ENCODE assay signal across 8 cellular contexts in the genomic region with DNA sequence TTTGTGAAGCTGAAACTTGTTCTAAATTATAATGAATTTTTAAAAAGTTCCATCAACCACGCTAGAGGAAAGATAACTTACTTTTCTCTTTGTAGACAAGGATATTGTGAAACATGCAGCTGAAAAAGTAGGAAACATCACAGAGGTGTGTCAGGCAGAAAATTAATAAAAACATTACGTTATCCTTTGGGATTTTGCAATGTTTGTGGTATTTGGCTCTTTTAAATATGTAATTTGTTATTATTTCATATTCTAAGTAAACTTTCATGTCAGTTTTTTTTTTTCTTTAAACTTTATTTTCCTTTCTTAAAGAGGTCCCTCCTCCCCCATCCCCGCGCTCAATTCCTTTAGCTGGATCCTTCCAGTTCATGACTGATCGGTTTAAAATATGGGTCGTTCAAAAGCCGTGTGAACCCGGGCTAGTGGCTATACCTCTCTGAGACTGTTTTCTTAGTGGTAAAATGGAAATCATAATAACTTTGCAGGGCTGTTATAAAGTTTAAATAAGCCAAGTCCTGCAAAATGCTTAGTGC. TPM values are rescaled to one million over a fixed set of nuclear protein-coding genes. Genes with fewer than 3 reads are reported as not detected.
A peak's percentile ranks its signal among the peaks of the same experiment; 100 is the strongest.
DNase-seq lines count a peak whose midpoint lies in the region; ATAC-seq and TF ChIP-seq lines count a peak whose summit lies in the region.

No MANE protein-coding gene starts in this region.

- peak overlapping the region; percentile 55; the same call in 1 of the 2 replicates for H3K4me3 ChIP-seq in iPS-18c (ENCODE audit: insufficient read depth, low read depth, low read length)
- H3K4me3 ChIP-seq in tibial artery = peak overlapping the region; percentile 74 to 85

- H3K4me3 Mint-ChIP-seq in T-cell = peak overlapping the region in 1 of 3 donors; percentile 35

- H3K27ac Mint-ChIP-seq in T-cell = no peak overlapping the region

- H3K4me1 Mint-ChIP-seq in T-cell = peaks cover 10 to 15% (median 11%) of the 10 kb centered on the region in 3 donors

- POLR2A ChIA-PET in T-cell (lab: Charles Lee) = interaction anchor here in 1 of 2 donors (0.6 kb wide), 1 partner anchor 22 kb away, joined by 3 read pairs; no protein-coding TSS in a partner anchor

- peaks cover 0 to 25% of the 10 kb centered on the region in 2 donors for H3K27me3 ChIP-seq in tibial artery

- peaks cover 0 to 8% (median 0%) of the 10 kb centered on the region in 3 donors for H3K36me3 ChIP-seq in tibial artery

- peak overlapping the region in 1 of 2 donors; percentile 20 for H3K27ac ChIP-seq in tibial artery

- no peaks in the 10 kb centered on the region for H3K9me3 Mint-ChIP-seq in T-cell

- intact Hi-C loops in tibial artery (cut with DNase I; ENCODE audit: low total_unique reads) = loop anchor here (10.0 kb wide), 1 partner anchor 70 kb away; no protein-coding TSS in a partner anchor

- peaks cover 10% of the 10 kb centered on the region for H3K36me3 Mint-ChIP-seq in T-cell

- peak; percentile 81 for DNase-seq in NCI-H2029 treated with DMSO at 0.1 percent for 48 hours (lab: John Stamatoyannopoulos, UW)
- no peak for DNase-seq in NCI-H2029 (lab: John Stamatoyannopoulos, UW)
- DNase-seq in T-cell = no peak
- DNase-seq in tibial artery = no peak
- DNase-seq in activated T-cell treated with anti-CD3 and anti-CD28 coated beads for 4 hours = no peak
- DNase-seq in SHP77 (lab: John Stamatoyannopoulos, UW) = no peak
- DNase-seq in dedifferentiated amniotic fluid mesenchymal stem cell (ENCODE audit: extremely low spot score) = no peak

- peak in 3 of 4 experiments; percentile 4 to 10 (median 8) for ATAC-seq in T-cell (replicated peaks in 1 of 4)

- peaks cover 0 to 16% (median 6%) of the 10 kb centered on the region in 4 donors for H3K4me1 ChIP-seq in tibial artery

- CTCF ChIA-PET in T-cell (lab: Charles Lee) = interaction anchor here (0.6 to 1.8 kb wide), 6 partner anchors 13 to 225 kb away, joined by 3 to 7 read pairs (median 4); partner anchors contain the start of genes MYPOP (in 1 of the 2), SIX5 (in 1 of the 2) and SYMPK (in 1 of the 2)

- no peak for TF ChIP-seq CTCF in tibial artery (IDR thresholded peaks at IDR 0.05)

- peaks cover 10 to 12% of the 10 kb centered on the region in 2 donors for H3K27me3 Mint-ChIP-seq in T-cell

- H3K9me3 ChIP-seq in iPS-18c (ENCODE audit: control insufficient read depth, insufficient read depth, low read length) = no peaks in the 10 kb centered on the region
- H3K9me3 ChIP-seq in tibial artery = no peaks in the 10 kb centered on the region

RNA-seq across cellular contexts. Expression of gene CCDC61, which starts 0.7 kb away (rescaled TPM):
- total RNA-seq in T-cell = 10 to 100 TPM; 18.3 to 42.9 (median 39.4) TPM

RNA-seq across cellular contexts. Expression of gene NOVA2, which starts 20.9 kb away (rescaled TPM):
- total RNA-seq in T-cell = under 1 TPM in 1 of 5 donors, not detected in 4; 0.03 TPM

RNA-seq across cellular contexts. Expression of gene PGLYRP1, which starts 28.3 kb away (rescaled TPM):
- total RNA-seq in T-cell = not detected

RNA-seq across cellular contexts. Expression of gene IGFL4, which starts 46.3 kb away (rescaled TPM):
- not detected for total RNA-seq in T-cell
